Comparison of ENCODE assay signal across 8 cellular contexts in genomic region chr3:17645074-17645698, GRCh38.
A peak's percentile ranks its signal among the peaks of the same experiment; 100 is the strongest.
DNase-seq lines count a peak whose midpoint lies in the region; ATAC-seq and TF ChIP-seq lines count a peak whose summit lies in the region.

No MANE protein-coding gene starts in this region.

- H3K4me3 ChIP-seq in astrocyte of the spinal cord (ENCODE audit: low read depth, low read length) (no peak overlapping the region), thyroid gland (replicated peaks in 1 of 3) (no peak overlapping the region)

- H3K27ac ChIP-seq in thyroid gland: no peak overlapping the region

- H3K27me3 ChIP-seq in thyroid gland: no peaks in the 10 kb centered on the region

- ATAC-seq in GM19395 (IDR thresholded peaks at IDR 0.05; ENCODE audit: unreplicated experiment) (no peak), HG03175 (IDR thresholded peaks at IDR 0.05; ENCODE audit: unreplicated experiment) (no peak)

- no peaks in the 10 kb centered on the region for H3K36me3 ChIP-seq in thyroid gland

- DNase-seq in ACHN: peak; percentile 66
- DNase-seq in NCI-H2227 (lab: John Stamatoyannopoulos, UW; ENCODE audit: unreplicated experiment): peak; percentile 63
- peak; percentile 73 for DNase-seq in astrocyte of the spinal cord (ENCODE audit: low read depth, low spot score)
- peak; percentile 90 for DNase-seq in inferior parietal cortex (ENCODE audit: extremely low spot score)
- no peak for DNase-seq in thyroid gland

- no peak for TF ChIP-seq POLR2A in thyroid gland (IDR thresholded peaks at IDR 0.05)

- WGBS in thyroid gland, 2 donors: 40 to 45% methylated on average over 4 of the region's 4 CpGs

- in situ Hi-C loops in ACHN (cut with HindIII; ENCODE audit: low pct_ligation_motif_present, low pct_unique_long_range_greater_than_20kb, low sequenced_read_pairs): no loop called here
- in situ Hi-C loops in astrocyte of the spinal cord (cut with HindIII; ENCODE audit: low sequenced_read_pairs): no loop called here

- intact Hi-C loops in thyroid gland (cut with DNase I): loop anchor here (10.0 kb wide), 1 partner anchor 190 kb away; no protein-coding TSS in a partner anchor

- no peaks in the 10 kb centered on the region for H3K9me3 ChIP-seq in thyroid gland

- H3K4me1 ChIP-seq in thyroid gland: peaks cover 0 to 4% of the 10 kb centered on the region in 2 donors

- peak; percentile 55 for TF ChIP-seq CTCF in GM12873 (IDR thresholded peaks at IDR 0.05; ENCODE audit: insufficient read depth, low read depth, low read length, missing control alignments)
- TF ChIP-seq CTCF in astrocyte of the spinal cord (IDR thresholded peaks at IDR 0.05; ENCODE audit: low read depth, low read length): peak; percentile 81
- TF ChIP-seq CTCF in thyroid gland (IDR thresholded peaks at IDR 0.05): peak; percentile 17 to 76 (median 52)

Comparison
In these comparisons a context has a peak if more than half of its experiments do, and no peak if none do; other contexts are left out.
1. DNase-seq: peak in ACHN (single experiment), NCI-H2227 (single experiment), astrocyte of the spinal cord (single experiment) and inferior parietal cortex (single experiment); none in thyroid gland (0 of 2).
2. Peak in every context shown above with its lines, with median percentiles within 50 percentile points of each other: CTCF ChIP-seq.